Comparison of ENCODE assay signal across 14 cellular contexts in genomic region chr6:17866876-17867444, GRCh38.
DNase-seq lines count a peak whose midpoint lies in the region; ATAC-seq, FAIRE-seq and TF ChIP-seq lines count a peak whose summit lies in the region.
"Had no signal": no experiment of that assay in that cellular context is flagged by ENCODE, and none has a peak within 500 bp of the region (broad histone marks: within the 10 kb centered on the region; RNA-seq: fewer than 3 reads in every experiment).

No MANE protein-coding gene starts in this region.

- in situ Hi-C loops in mammary epithelial cell (cut with MboI; ENCODE audit: low sequenced_read_pairs in 2 of 2) = loop anchor here in 1 of 2 donors (10.0 to 25.0 kb wide), 2 partner anchors 118 to 245 kb away; partner anchors contain the start of genes KIF13A and NHLRC1
- in situ Hi-C loops in HAP-1 (cut with MboI; ENCODE audit: low sequenced_read_pairs) = no loop called here

- H3K9ac ChIP-seq in PC-3 (ENCODE audit: low read length) (peak overlapping the region; percentile 6; the same call in 1 of the 2 replicates), mammary epithelial cell (ENCODE audit: insufficient read depth, low read length) (no peak overlapping the region), keratinocyte (ENCODE audit: control insufficient read depth, extremely low read depth, insufficient read depth, low read length) (no peak overlapping the region)

- H3K27ac Mint-ChIP-seq in activated naive CD4-positive, alpha-beta T cell treated with anti-CD3 and anti-CD28 coated beads for 36 hours = no peak overlapping the region
- H3K27ac Mint-ChIP-seq: progenitor cell of endocrine pancreas had no signal

- H3K27ac ChIP-seq in PC-3 (ENCODE audit: low read length) (peak overlapping the region; percentile 96), mammary epithelial cell (ENCODE audit: insufficient read depth, low read depth, low read length) (peak overlapping the region; percentile 99), keratinocyte (ENCODE audit: control insufficient read depth, insufficient read depth, low read length) (peak overlapping the region; percentile 87), stomach (peak overlapping the region in 3 of 5 donors; percentile 17 to 68 (median 30))
- H3K27ac ChIP-seq: VCaP had no signal

- no peak for TF ChIP-seq POLR2A in stomach (IDR thresholded peaks at IDR 0.05)

- no TSS peak for BruUV-seq in PC-3 (replicated peaks; lab: Mats Ljungman, UMichigan)
- BruUV-seq in mammary epithelial cell (replicated peaks; lab: Mats Ljungman, UMichigan) = no TSS peak

- peaks cover 41% of the 10 kb centered on the region for H3K27me3 Mint-ChIP-seq in activated naive CD4-positive, alpha-beta T cell treated with anti-CD3 and anti-CD28 coated beads for 36 hours (ENCODE audit: low read depth)
- H3K27me3 Mint-ChIP-seq: progenitor cell of endocrine pancreas had no signal

- TF ChIP-seq EP300 in stomach (IDR thresholded peaks at IDR 0.05) = no peak

- no peaks in the 10 kb centered on the region for H3K36me3 Mint-ChIP-seq in activated naive CD4-positive, alpha-beta T cell treated with anti-CD3 and anti-CD28 coated beads for 36 hours (ENCODE audit: low read depth)

- dilution Hi-C loops in mammary epithelial cell (cut with HindIII; ENCODE audit: low sequenced_read_pairs) = no loop called here
- dilution Hi-C loops in keratinocyte (cut with MboI; ENCODE audit: extremely low pct_ligation_motif_present, low sequenced_read_pairs) = no loop called here

- peak; percentile 7 for DNase-seq in PC-3
- no peak for DNase-seq in mammary epithelial cell
- no peak for DNase-seq in keratinocyte (ENCODE audit: low read depth, low spot score)
- no peak for DNase-seq in stomach
- DNase-seq in HAP-1 (ENCODE audit: low spot score in 2 of 2) = no peak
- DNase-seq in activated naive CD4-positive, alpha-beta T cell treated with anti-CD3 and anti-CD28 coated beads for 36 hours = no peak
- DNase-seq in NCI-H1694 (lab: John Stamatoyannopoulos, UW) = no peak
- DNase-seq: colonic mucosa, DMS79, kidney glomerular epithelial cell, thyroid gland had no signal

- no peaks in the 10 kb centered on the region for H3K4me1 Mint-ChIP-seq in activated naive CD4-positive, alpha-beta T cell treated with anti-CD3 and anti-CD28 coated beads for 36 hours (ENCODE audit: low read depth)

- WGBS in mammary epithelial cell (ENCODE audit: low coverage, missing lambda C conversion rate) = 60% methylated on average over 1 of the region's 1 CpG
- WGBS in stomach, 5 donors = 87 to 97% (median 88%) methylated on average over 1 of the region's 1 CpG

- H3K27me3 ChIP-seq in PC-3 (ENCODE audit: low read length) = no peaks in the 10 kb centered on the region
- no peaks in the 10 kb centered on the region for H3K27me3 ChIP-seq in mammary epithelial cell (ENCODE audit: insufficient read depth, low read length)
- H3K27me3 ChIP-seq in keratinocyte (ENCODE audit: control insufficient read depth, extremely low read depth, insufficient read depth, low read length) = no peaks in the 10 kb centered on the region
- no peaks in the 10 kb centered on the region for H3K27me3 ChIP-seq in stomach
- no peaks in the 10 kb centered on the region for H3K27me3 ChIP-seq in HAP-1 (ENCODE audit: low read depth)
- H3K27me3 ChIP-seq: colonic mucosa, thyroid gland had no signal

- CTCF ChIA-PET in PC-3 (lab: Charles Lee) (no interaction called here), mammary epithelial cell (lab: Charles Lee; ENCODE audit: low non-redundant PET) (no interaction called here)
- CTCF ChIA-PET in activated naive CD4-positive, alpha-beta T cell treated with anti-CD3 and anti-CD28 coated beads for 36 hours (lab: Charles Lee) = interaction anchor here (0.7 kb wide), 1 partner anchor 271 kb away, joined by 3 read pairs; no protein-coding TSS in a partner anchor

- H3K4me1 ChIP-seq in PC-3 (ENCODE audit: insufficient read depth, low read length) (peaks cover 68% of the 10 kb centered on the region), mammary epithelial cell (ENCODE audit: insufficient read depth, low read length) (peaks cover 63% of the 10 kb centered on the region), keratinocyte (ENCODE audit: control insufficient read depth, extremely low read depth, insufficient read depth, low read length) (peaks cover 77% of the 10 kb centered on the region), stomach (peaks cover 12 to 77% (median 42%) of the 10 kb centered on the region in 4 donors), HAP-1 (peaks cover 12% of the 10 kb centered on the region)
- H3K4me1 ChIP-seq: colonic mucosa had no signal

- H3K4me3 ChIP-seq in PC-3 (ENCODE audit: low read length) (no peak overlapping the region), mammary epithelial cell (replicated peaks in 1 of 3; ENCODE audit: insufficient read depth in 1 of 3, low read depth in 2 of 3, low read length in 3 of 3) (no peak overlapping the region), keratinocyte (ENCODE audit: control insufficient read depth in 2 of 3, extremely low read depth in 1 of 3, insufficient read depth in 2 of 3, low read depth in 1 of 3, low read length in 3 of 3) (no peak overlapping the region), stomach (no peak overlapping the region), HAP-1 (no peak overlapping the region)
- H3K4me3 ChIP-seq: colonic mucosa, thyroid gland had no signal

- H3K9me2 ChIP-seq in PC-3 (replicated peaks; ENCODE audit: low read length) = no peaks in the 10 kb centered on the region

- no peaks in the 10 kb centered on the region for H3K9me3 Mint-ChIP-seq in activated naive CD4-positive, alpha-beta T cell treated with anti-CD3 and anti-CD28 coated beads for 36 hours

- H3K4me2 ChIP-seq in PC-3 (ENCODE audit: low read length) = peak overlapping the region; percentile 14; the same call in 1 of the 2 replicates
- H3K4me2 ChIP-seq in mammary epithelial cell (ENCODE audit: insufficient read depth, low read depth, low read length) = no peak overlapping the region
- H3K4me2 ChIP-seq in keratinocyte (ENCODE audit: control insufficient read depth, extremely low read depth, insufficient read depth, low read depth, low read length) = peak overlapping the region; percentile 7

- H3K9me3 ChIP-seq in PC-3 (ENCODE audit: low read length) = no peaks in the 10 kb centered on the region
- no peaks in the 10 kb centered on the region for H3K9me3 ChIP-seq in mammary epithelial cell (replicated peaks; ENCODE audit: insufficient read depth, low read length)
- no peaks in the 10 kb centered on the region for H3K9me3 ChIP-seq in keratinocyte (ENCODE audit: control insufficient read depth, low read depth, low read length)
- no peaks in the 10 kb centered on the region for H3K9me3 ChIP-seq in stomach
- no peaks in the 10 kb centered on the region for H3K9me3 ChIP-seq in HAP-1
- H3K9me3 ChIP-seq: colonic mucosa, thyroid gland had no signal

- TF ChIP-seq CTCF in PC-3 (conservative IDR thresholded peaks at IDR 0.05; ENCODE audit: low read depth, low read length) (no peak), mammary epithelial cell (conservative IDR thresholded peaks at IDR 0.05 in 1 of 2, IDR thresholded peaks at IDR 0.05 in 1 of 2; ENCODE audit: extremely low read depth in 1 of 2, insufficient read depth in 1 of 2, low read depth in 1 of 2, low read length in 2 of 2) (no peak), keratinocyte (optimal IDR thresholded peaks at IDR 0.05 in 1 of 3, IDR thresholded peaks at IDR 0.05 in 1 of 3, conservative IDR thresholded peaks at IDR 0.05 in 1 of 3; ENCODE audit: extremely low read depth in 1 of 3, insufficient read depth in 2 of 3, low read length in 3 of 3) (no peak), stomach (IDR thresholded peaks at IDR 0.05) (no peak)

- intact Hi-C loops in PC-3 (cut with micrococcal nuclease) (loop anchor here (1.0 to 10.0 kb wide), 2 partner anchors 39 to 378 kb away; no protein-coding TSS in a partner anchor), mammary epithelial cell (cut with micrococcal nuclease) (loop anchor here (10.0 kb wide), 1 partner anchor 398 kb away; the partner anchor contains the start of gene DEK), stomach (cut with DNase I; ENCODE audit: low total_unique reads) (no loop called here)
- intact Hi-C loops in activated naive CD4-positive, alpha-beta T cell treated with anti-CD3 and anti-CD28 coated beads for 36 hours (cut with micrococcal nuclease) = no loop called here

- peaks cover 24% of the 10 kb centered on the region for H3F3A ChIP-seq in PC-3 (ENCODE audit: low read length, unreplicated experiment)

- H3K4me3 Mint-ChIP-seq in activated naive CD4-positive, alpha-beta T cell treated with anti-CD3 and anti-CD28 coated beads for 36 hours = no peak overlapping the region

- ATAC-seq in PC-3 (no peak), HG02885 (IDR thresholded peaks at IDR 0.05; ENCODE audit: poor library complexity, unreplicated experiment) (no peak)

- no peaks in the 10 kb centered on the region for H3K36me3 ChIP-seq in PC-3 (ENCODE audit: low read depth, low read length)
- H3K36me3 ChIP-seq in mammary epithelial cell (ENCODE audit: insufficient read depth, low read length) = no peaks in the 10 kb centered on the region
- H3K36me3 ChIP-seq in keratinocyte (ENCODE audit: control insufficient read depth in 2 of 2, extremely low read depth in 1 of 2, insufficient read depth in 2 of 2, low read length in 2 of 2) = peaks cover 2 to 5% of the 10 kb centered on the region in 2 experiments
- H3K36me3 ChIP-seq in stomach = no peaks in the 10 kb centered on the region
- no peaks in the 10 kb centered on the region for H3K36me3 ChIP-seq in HAP-1 (replicated peaks)
- H3K36me3 ChIP-seq: colonic mucosa, thyroid gland had no signal

- H2AFZ ChIP-seq in PC-3 (ENCODE audit: low read length) (no peak overlapping the region), mammary epithelial cell (ENCODE audit: low read depth, low read length) (no peak overlapping the region), keratinocyte (ENCODE audit: control insufficient read depth, low read length) (no peak overlapping the region)

- no peaks in the 10 kb centered on the region; the same call in none of the 2 replicates for H3K79me2 ChIP-seq in PC-3 (ENCODE audit: low read length)
- H3K79me2 ChIP-seq in mammary epithelial cell (ENCODE audit: insufficient read depth, low read length) = peaks cover 17% of the 10 kb centered on the region
- peaks cover 13% of the 10 kb centered on the region for H3K79me2 ChIP-seq in keratinocyte (ENCODE audit: control insufficient read depth, insufficient read depth, low read length)

- H4K20me1 ChIP-seq in PC-3 (ENCODE audit: low read length) (no peaks in the 10 kb centered on the region), mammary epithelial cell (ENCODE audit: insufficient read depth, low read length) (no peaks in the 10 kb centered on the region), keratinocyte (ENCODE audit: control insufficient read depth, extremely low read depth, insufficient read depth, low read length) (no peaks in the 10 kb centered on the region)

- FAIRE-seq in keratinocyte (lab: Jason Lieb, UNC) = no peak

- POLR2A ChIA-PET in PC-3 (lab: Charles Lee; ENCODE audit: unreplicated experiment) = no interaction called here

- H3K9me1 ChIP-seq in keratinocyte (ENCODE audit: control insufficient read depth, extremely low read depth, insufficient read depth, low read length) = no peaks in the 10 kb centered on the region

Comparison
In these comparisons a context has a peak if more than half of its experiments do, and no peak if none do; other contexts are left out.
1. H3K27ac ChIP-seq: peak in every context shown above with its lines; median percentile 99 in mammary epithelial cell; 96 in PC-3; 87 in keratinocyte; 30 in stomach.
2. intact Hi-C loops: an anchor here in PC-3 (1.0 to 10.0 kb wide) and mammary epithelial cell (10.0 kb wide); none called in stomach and activated naive CD4-positive, alpha-beta T cell treated with anti-CD3 and anti-CD28 coated beads for 36 hours.